ENCODE assay signal across 8 cellular contexts in the genomic region with DNA sequence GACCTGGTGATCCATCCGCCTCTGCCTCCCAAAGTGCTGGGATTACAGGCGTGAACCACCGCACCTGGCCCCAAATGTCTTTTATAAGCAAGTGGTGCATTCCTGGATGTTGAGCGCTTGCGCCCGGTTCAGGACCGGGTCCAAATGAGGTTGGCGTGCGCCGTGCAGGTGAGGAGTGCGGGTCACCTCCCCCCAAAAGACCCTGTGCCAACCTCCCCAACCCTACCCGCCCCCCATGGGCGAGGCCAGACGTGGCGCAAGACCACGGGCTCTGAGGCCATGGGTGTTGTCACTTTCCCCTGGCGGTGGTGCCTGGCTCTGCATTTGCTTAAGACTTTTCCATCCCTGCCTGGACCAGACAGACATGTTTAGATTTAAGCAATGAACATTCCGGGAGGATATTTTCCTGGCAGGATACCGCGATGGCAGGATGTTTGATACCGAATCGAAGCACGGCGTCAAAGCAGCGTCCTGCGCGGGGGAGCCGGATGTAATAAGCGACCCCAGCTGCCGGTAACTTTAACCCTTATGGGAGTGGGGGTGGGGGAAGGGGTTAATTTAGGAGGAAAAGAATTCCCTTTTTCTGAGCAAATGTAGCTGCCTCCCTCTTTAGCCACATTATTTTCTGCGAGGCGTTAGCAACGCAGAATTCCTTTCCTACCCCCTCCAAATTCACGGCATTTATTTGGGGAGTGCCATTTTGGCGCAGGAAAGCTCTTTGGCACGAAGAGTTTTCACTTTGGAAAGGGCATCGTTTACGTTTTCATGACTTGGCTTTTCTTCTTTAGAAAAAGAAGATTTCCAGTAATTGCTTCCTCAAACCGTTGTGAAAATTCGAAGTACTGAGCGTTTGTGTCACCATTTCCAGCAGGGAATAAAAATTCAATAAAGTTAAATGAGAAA. TPM values are rescaled to one million over a fixed set of nuclear protein-coding genes. Genes with fewer than 3 reads are reported as not detected.
DNase-seq lines count a peak whose midpoint lies in the region; TF ChIP-seq lines count a peak whose summit lies in the region.

No MANE protein-coding gene starts in this region.

- no peaks in the 10 kb centered on the region for H3K9me3 Mint-ChIP-seq in activated naive CD8-positive, alpha-beta T cell (ENCODE audit: low read depth)
- H3K9me3 Mint-ChIP-seq in progenitor cell of endocrine pancreas (ENCODE audit: low read depth), result no peaks in the 10 kb centered on the region

- H3K4me3 ChIP-seq in HUES6 (ENCODE audit: low read depth, low read length) (peak overlapping the region; percentile 69), cardiac muscle cell (peak overlapping the region; percentile 54)

- TF ChIP-seq CTCF in cardiac muscle cell (IDR thresholded peaks at IDR 0.05; ENCODE audit: low read depth, low read length) (peak; percentile 77), progenitor cell of endocrine pancreas (IDR thresholded peaks at IDR 0.05; ENCODE audit: unreplicated experiment) (peak; percentile 84)

- H3K36me3 ChIP-seq in HUES6 (ENCODE audit: control insufficient read depth, insufficient read depth, low read length) (no peaks in the 10 kb centered on the region), cardiac muscle cell (no peaks in the 10 kb centered on the region)

- peaks cover 3% of the 10 kb centered on the region for H3K27me3 Mint-ChIP-seq in activated naive CD8-positive, alpha-beta T cell
- peaks cover 29% of the 10 kb centered on the region for H3K27me3 Mint-ChIP-seq in progenitor cell of endocrine pancreas

- H3K4me1 ChIP-seq in HUES6 (ENCODE audit: control insufficient read depth, insufficient read depth, low read length), result peaks cover 6% of the 10 kb centered on the region; the same call in 1 of the 2 replicates
- H3K4me1 ChIP-seq in cardiac muscle cell (ENCODE audit: low read depth), result peaks cover 14% of the 10 kb centered on the region

- DNase-seq in NCI-H1105 treated with DMSO at 0.1 percent for 48 hours (lab: John Stamatoyannopoulos, UW) (peak; percentile 42), NCI-H1105 (lab: John Stamatoyannopoulos, UW) (no peak), RKO (ENCODE audit: low spot score) (peak; percentile 79), cardiac muscle cell (ENCODE audit: low read depth in 1 of 2, low spot score in 1 of 2) (peak; percentile 79 to 84), progenitor cell of endocrine pancreas (ENCODE audit: low spot score, unreplicated experiment) (peak; percentile 39), globus pallidus (ENCODE audit: low spot score) (no peak)

- peak overlapping the region; percentile 99 for H3K4me3 Mint-ChIP-seq in activated naive CD8-positive, alpha-beta T cell
- H3K4me3 Mint-ChIP-seq in progenitor cell of endocrine pancreas (ENCODE audit: low read depth), result peak overlapping the region; percentile 95

- H3K9me3 ChIP-seq in HUES6 (ENCODE audit: control insufficient read depth, insufficient read depth, low read depth, low read length) (no peaks in the 10 kb centered on the region), cardiac muscle cell (ENCODE audit: low read depth) (no peaks in the 10 kb centered on the region)

- H3K27ac Mint-ChIP-seq in activated naive CD8-positive, alpha-beta T cell, result no peak overlapping the region
- H3K27ac Mint-ChIP-seq in progenitor cell of endocrine pancreas, result peak overlapping the region; percentile 98

- H3K27ac ChIP-seq in HUES6 (ENCODE audit: low read depth, low read length), result peak overlapping the region; percentile 22; the same call in 1 of the 2 replicates
- H3K27ac ChIP-seq in cardiac muscle cell, result no peak overlapping the region

- peaks cover 13% of the 10 kb centered on the region for H3K27me3 ChIP-seq in HUES6 (ENCODE audit: control insufficient read depth, insufficient read depth, low read length)
- H3K27me3 ChIP-seq in cardiac muscle cell, result peaks cover 33% of the 10 kb centered on the region

- peaks cover 50% of the 10 kb centered on the region for H3K4me1 Mint-ChIP-seq in activated naive CD8-positive, alpha-beta T cell (ENCODE audit: low read depth)
- H3K4me1 Mint-ChIP-seq in progenitor cell of endocrine pancreas (ENCODE audit: low read depth), result peaks cover 15% of the 10 kb centered on the region

- H3K9ac ChIP-seq in HUES6 (ENCODE audit: low read length), result peak overlapping the region; percentile 85

- peaks cover 2% of the 10 kb centered on the region for H3K36me3 Mint-ChIP-seq in activated naive CD8-positive, alpha-beta T cell
- peaks cover 2% of the 10 kb centered on the region for H3K36me3 Mint-ChIP-seq in progenitor cell of endocrine pancreas (ENCODE audit: insufficient read depth)

RNA-seq across cellular contexts. Expression of gene RNF187, which starts 27.8 kb away (rescaled TPM):
- total RNA-seq in cardiac muscle cell, result 86.5 and 119 TPM in 2 replicates
- polyA plus RNA-seq in cardiac muscle cell, result 160 and 213 TPM in 2 replicates
- total RNA-seq in progenitor cell of endocrine pancreas, result 94.8 and 98.6 TPM in 2 replicates

RNA-seq across cellular contexts. Expression of gene TRIM17, which starts 42.7 kb away (rescaled TPM):
- total RNA-seq in cardiac muscle cell (6.7 and 17.9 TPM in 2 replicates), progenitor cell of endocrine pancreas (20.5 and 20.8 TPM in 2 replicates)
- 11.8 and 15.0 TPM in 2 replicates for polyA plus RNA-seq in cardiac muscle cell

RNA-seq across cellular contexts. Expression of gene TRIM11, which starts 52.7 kb away (rescaled TPM):
- total RNA-seq in cardiac muscle cell (32.4 and 43.2 TPM in 2 replicates), progenitor cell of endocrine pancreas (41.1 and 42.4 TPM in 2 replicates)
- 16.4 and 18.5 TPM in 2 replicates for polyA plus RNA-seq in cardiac muscle cell

Comparison
In these comparisons a context has a peak if more than half of its experiments do, and no peak if none do; other contexts are left out.
1. DNase-seq: peak in NCI-H1105 treated with DMSO at 0.1 percent for 48 hours (single experiment), RKO (single experiment), cardiac muscle cell (2 of 2) and progenitor cell of endocrine pancreas (single experiment); none in NCI-H1105 (single experiment) and globus pallidus (single experiment).